ENCODE assay signal across 17 cellular contexts in genomic region chr14:72433511-72433910, GRCh38.
DNase-seq lines count a peak whose midpoint lies in the region; ATAC-seq, FAIRE-seq and TF ChIP-seq lines count a peak whose summit lies in the region.
"Had no signal": no experiment of that assay in that cellular context is flagged by ENCODE, and none has a peak within 500 bp of the region (broad histone marks: within the 10 kb centered on the region; RNA-seq: fewer than 3 reads in every experiment).

No MANE protein-coding gene starts in this region.

- H3K27me3 ChIP-seq in HCT116 (ENCODE audit: insufficient read depth, low read length), result no peaks in the 10 kb centered on the region; the same call in 1 of the 2 replicates
- H3K27me3 ChIP-seq: colonic mucosa, tibial nerve had no signal

- DNase-seq in A549 (ENCODE audit: low read depth in 1 of 2, low spot score in 1 of 2) (peak; percentile 6 to 22), HCT116 (ENCODE audit: low read depth, low spot score) (no peak), amniotic epithelial cell (ENCODE audit: low read depth) (peak; percentile 30), fibroblast of the conjunctiva (ENCODE audit: low read depth) (peak; percentile 9), NCI-H2107 (lab: John Stamatoyannopoulos, UW) (no peak), GDM1 (lab: John Stamatoyannopoulos, UW) (no peak)
- DNase-seq: activated CD4-positive, alpha-beta T cell treated with anti-CD3 and anti-CD28 coated beads, Interleukin-2, amount 50 U/mL, for 48 hours; activated naive CD8-positive, alpha-beta T cell treated with anti-CD3 and anti-CD28 coated beads, Interleukin-2, amount 50 U/mL, for 24 hours; Caco-2; colonic mucosa; hippocampal formation; NCI-H187 treated with DMSO at 0.1 percent for 48 hours; NCI-H524 had no signal

- H3K4me1 ChIP-seq in A549, result no peaks in the 10 kb centered on the region
- H3K4me1 ChIP-seq in HCT116 (ENCODE audit: control insufficient read depth in 1 of 2, insufficient read depth in 2 of 2, low read length in 2 of 2), result peaks cover 2 to 6% of the 10 kb centered on the region in 2 experiments; a peak in 2 of 4 replicates
- H3K4me1 ChIP-seq: Caco-2, colonic mucosa, tibial nerve had no signal

- BruUV-seq in HCT116 (replicated peaks; lab: Mats Ljungman, UMichigan), result no TSS peak

- H3K4me2 ChIP-seq in A549 (no peak overlapping the region), HCT116 (ENCODE audit: low read length) (peak overlapping the region; percentile 7; the same call in 1 of the 2 replicates)

- TF ChIP-seq RAD21 in A549 (conservative IDR thresholded peaks at IDR 0.05 in 1 of 2, IDR thresholded peaks at IDR 0.05 in 1 of 2), result no peak
- TF ChIP-seq RAD21 in HCT116 (IDR thresholded peaks at IDR 0.05; ENCODE audit: low read depth), result no peak

- TF ChIP-seq POLR2A in A549 (IDR thresholded peaks at IDR 0.05; ENCODE audit: low read length) (no peak), HCT116 (IDR thresholded peaks at IDR 0.05; ENCODE audit: borderline replicate concordance, extremely low read depth, insufficient read depth, insufficient read length) (no peak)

- ATAC-seq in A549 (peak in 1 of 2 experiments; percentile 33; a peak in 1 of 6 replicates), HCT116 (peak; percentile 75), GM19455 (IDR thresholded peaks at IDR 0.05; ENCODE audit: unreplicated experiment) (no peak), HG02798 (IDR thresholded peaks at IDR 0.05; ENCODE audit: poor library complexity, unreplicated experiment) (no peak)

- no peak for TF ChIP-seq EP300 in A549 (IDR thresholded peaks at IDR 0.05)

- H3K27ac ChIP-seq in A549 (no peak overlapping the region), HCT116 (ENCODE audit: low read depth, low read length) (no peak overlapping the region)
- H3K27ac ChIP-seq: colonic mucosa, tibial nerve had no signal

- H3K9ac ChIP-seq in HCT116 (ENCODE audit: low read length), result no peak overlapping the region

- no peaks in the 10 kb centered on the region for H3K36me3 ChIP-seq in HCT116 (ENCODE audit: control insufficient read depth in 1 of 2, insufficient read depth in 2 of 2, low read length in 2 of 2)
- H3K36me3 ChIP-seq: colonic mucosa, tibial nerve had no signal

- POLR2A ChIA-PET in A549 (lab: Yijun Ruan, JAX) (no interaction called here), HCT116 (lab: Charles Lee) (no interaction called here)

- H3K9me2 ChIP-seq in HCT116 (ENCODE audit: insufficient read depth), result no peaks in the 10 kb centered on the region

- CTCF ChIA-PET in A549 (lab: Yijun Ruan, JAX) (interaction anchor here (1.8 kb wide), 1 partner anchor 13 kb away, joined by 5 read pairs; no protein-coding TSS in a partner anchor), HCT116 (lab: Charles Lee) (no interaction called here)

- intact Hi-C loops in HCT116 (cut with micrococcal nuclease), result no loop called here

- no peaks in the 10 kb centered on the region for H4K20me1 ChIP-seq in HCT116 (ENCODE audit: insufficient read depth)

- H3K9me3 ChIP-seq in A549, result no peaks in the 10 kb centered on the region
- H3K9me3 ChIP-seq in HCT116 (ENCODE audit: control insufficient read depth in 1 of 2, insufficient read depth in 1 of 2, low read depth in 1 of 2, low read length in 2 of 2), result no peaks in the 10 kb centered on the region
- H3K9me3 ChIP-seq: Caco-2, colonic mucosa, tibial nerve had no signal

- TF ChIP-seq CTCF in A549 (IDR thresholded peaks at IDR 0.05) (no peak), HCT116 (IDR thresholded peaks at IDR 0.05 in 2 of 3, conservative IDR thresholded peaks at IDR 0.05 in 1 of 3; ENCODE audit: borderline replicate concordance in 1 of 3, insufficient read depth in 1 of 3, low read depth in 2 of 3, low read length in 2 of 3) (no peak)

- 1% methylated on average over 6 of the region's 6 CpGs for WGBS in A549 (ENCODE audit: missing lambda C conversion rate)

- H3K79me2 ChIP-seq in HCT116 (ENCODE audit: insufficient read depth, low read length), result no peaks in the 10 kb centered on the region

- H2AFZ ChIP-seq in HCT116 (ENCODE audit: low read depth, low read length, poor library complexity, severe bottlenecking), result no peak overlapping the region

- no peak overlapping the region for H3K4me3 ChIP-seq in A549
- no peak overlapping the region for H3K4me3 ChIP-seq in HCT116 (replicated peaks in 1 of 2; ENCODE audit: low read depth in 1 of 2, low read length in 2 of 2)
- H3K4me3 ChIP-seq: colonic mucosa, tibial nerve had no signal

- RAD21 ChIA-PET in HCT116 (lab: Charles Lee; ENCODE audit: low non-redundant PET in 1 of 2, low total read pairs in 2 of 2, uncharacterized antibody in 2 of 2, unreplicated experiment in 2 of 2), result no interaction called here

- FAIRE-seq in A549 (lab: Jason Lieb, UNC), result no peak
- FAIRE-seq: GM18507 had no signal

TF ChIP-seq in A549, 52 proteins besides CTCF, POLR2A, EP300 and RAD21:
- TF ChIP-seq MAZ (IDR thresholded peaks at IDR 0.05; ENCODE audit: borderline replicate concordance, low read depth, low read length), result no peak
- no peak for TF ChIP-seq RCOR1 (IDR thresholded peaks at IDR 0.05; ENCODE audit: low read depth, low read length)
- no peak for TF ChIP-seq BCL3 (IDR thresholded peaks at IDR 0.05)
- TF ChIP-seq CHD2 (IDR thresholded peaks at IDR 0.05; ENCODE audit: low read length, partially characterized antibody), result no peak
- TF ChIP-seq ZSCAN20 (CRISPR knock-in tag; IDR thresholded peaks at IDR 0.05), result no peak
- no peak for TF ChIP-seq BHLHE40 (IDR thresholded peaks at IDR 0.05; ENCODE audit: low read depth, low read length)
- no peak for TF ChIP-seq JUNB (IDR thresholded peaks at IDR 0.05)
- TF ChIP-seq HOXB13 (CRISPR knock-in tag; IDR thresholded peaks at IDR 0.05; ENCODE audit: low read depth), result no peak
- no peak for TF ChIP-seq FOSL2 (IDR thresholded peaks at IDR 0.05)
- TF ChIP-seq FOSL2 (CRISPR knock-in tag; IDR thresholded peaks at IDR 0.05), result no peak
- TF ChIP-seq FOXS1 (CRISPR knock-in tag; IDR thresholded peaks at IDR 0.05), result no peak
- no peak for TF ChIP-seq HES2 (IDR thresholded peaks at IDR 0.05)
- no peak for TF ChIP-seq CBX8 (IDR thresholded peaks at IDR 0.05)

TF ChIP-seq in HCT116, 20 proteins besides CTCF, POLR2A, EP300 and RAD21:
- TF ChIP-seq JUND (IDR thresholded peaks at IDR 0.05) (peak; percentile 34; the same call in 1 of the 2 replicates), POLR2AphosphoS5 (IDR thresholded peaks at IDR 0.05; ENCODE audit: low read depth, low read length) (no peak), MAX (IDR thresholded peaks at IDR 0.05) (no peak), FOSL1 (IDR thresholded peaks at IDR 0.05; ENCODE audit: low read depth) (peak; percentile 30; the same call in 1 of the 2 replicates)
- TF ChIP-seq, protein P1, sequence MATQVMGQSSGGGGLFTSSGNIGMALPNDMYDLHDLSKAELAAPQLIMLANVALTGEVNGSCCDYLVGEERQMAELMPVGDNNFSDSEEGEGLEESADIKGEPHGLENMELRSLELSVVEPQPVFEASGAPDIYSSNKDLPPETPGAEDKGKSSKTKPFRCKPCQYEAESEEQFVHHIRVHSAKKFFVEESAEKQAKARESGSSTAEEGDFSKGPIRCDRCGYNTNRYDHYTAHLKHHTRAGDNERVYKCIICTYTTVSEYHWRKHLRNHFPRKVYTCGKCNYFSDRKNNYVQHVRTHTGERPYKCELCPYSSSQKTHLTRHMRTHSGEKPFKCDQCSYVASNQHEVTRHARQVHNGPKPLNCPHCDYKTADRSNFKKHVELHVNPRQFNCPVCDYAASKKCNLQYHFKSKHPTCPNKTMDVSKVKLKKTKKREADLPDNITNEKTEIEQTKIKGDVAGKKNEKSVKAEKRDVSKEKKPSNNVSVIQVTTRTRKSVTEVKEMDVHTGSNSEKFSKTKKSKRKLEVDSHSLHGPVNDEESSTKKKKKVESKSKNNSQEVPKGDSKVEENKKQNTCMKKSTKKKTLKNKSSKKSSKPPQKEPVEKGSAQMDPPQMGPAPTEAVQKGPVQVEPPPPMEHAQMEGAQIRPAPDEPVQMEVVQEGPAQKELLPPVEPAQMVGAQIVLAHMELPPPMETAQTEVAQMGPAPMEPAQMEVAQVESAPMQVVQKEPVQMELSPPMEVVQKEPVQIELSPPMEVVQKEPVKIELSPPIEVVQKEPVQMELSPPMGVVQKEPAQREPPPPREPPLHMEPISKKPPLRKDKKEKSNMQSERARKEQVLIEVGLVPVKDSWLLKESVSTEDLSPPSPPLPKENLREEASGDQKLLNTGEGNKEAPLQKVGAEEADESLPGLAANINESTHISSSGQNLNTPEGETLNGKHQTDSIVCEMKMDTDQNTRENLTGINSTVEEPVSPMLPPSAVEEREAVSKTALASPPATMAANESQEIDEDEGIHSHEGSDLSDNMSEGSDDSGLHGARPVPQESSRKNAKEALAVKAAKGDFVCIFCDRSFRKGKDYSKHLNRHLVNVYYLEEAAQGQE (IDR thresholded peaks at IDR 0.05; ENCODE audit: low read depth), result no peak

Comparison
In these comparisons a context has a peak if more than half of its experiments do, and no peak if none do; other contexts are left out.
1. DNase-seq: peak in A549 (2 of 2), amniotic epithelial cell (single experiment) and fibroblast of the conjunctiva (single experiment); none in HCT116 (single experiment), NCI-H2107 (single experiment) and GDM1 (single experiment).